Comparison of ENCODE assay signal across 8 cellular contexts in genomic region chr19:1104452-1105216, GRCh38. TPM values are rescaled to one million over a fixed set of nuclear protein-coding genes. Genes with fewer than 3 reads are reported as not detected.
A peak's percentile ranks its signal among the peaks of the same experiment; 100 is the strongest.
DNase-seq lines count a peak whose midpoint lies in the region; TF ChIP-seq lines count a peak whose summit lies in the region.

No MANE protein-coding gene starts in this region.

- POLR2A ChIA-PET in GM10248 (lab: Yijun Ruan, JAX): interaction anchor here (0.5 to 0.6 kb wide), 2 partner anchors 63 to 72 kb away, joined by 3 to 4 read pairs; no protein-coding TSS in a partner anchor

- H3K4me3 Mint-ChIP-seq in HFFc6: peak overlapping the region; percentile 79

- peaks cover 14% of the 10 kb centered on the region for H3K9me3 Mint-ChIP-seq in HFFc6

- peaks cover 19% of the 10 kb centered on the region for H3K27me3 Mint-ChIP-seq in HFFc6 (ENCODE audit: insufficient read depth)

- peaks cover 5% of the 10 kb centered on the region for H3K36me3 Mint-ChIP-seq in HFFc6 (ENCODE audit: low read depth)

- peak overlapping the region; percentile 58 for H3K27ac Mint-ChIP-seq in HFFc6

- H3K4me3 ChIP-seq in choroid plexus epithelial cell (ENCODE audit: low read depth, low read length): peak overlapping the region; percentile 80

- TF ChIP-seq CTCF in GM10248 (IDR thresholded peaks at IDR 0.05; ENCODE audit: control extremely low read depth, extremely low read depth, low read depth, missing control alignments) (no peak), HFFc6 (IDR thresholded peaks at IDR 0.05) (no peak; the same call in 1 of the 2 replicates), choroid plexus epithelial cell (conservative IDR thresholded peaks at IDR 0.05; ENCODE audit: low read depth, low read length) (no peak)

- DNase-seq in GM10248 (ENCODE audit: extremely low spot score): peak; percentile 85
- DNase-seq in HFFc6: peak; percentile 58
- DNase-seq in NCI-H128 (lab: John Stamatoyannopoulos, UW; ENCODE audit: unreplicated experiment): peak; percentile 35
- DNase-seq in activated CD4-positive, CD25-positive, alpha-beta regulatory T cell treated with anti-CD3 and anti-CD28 coated beads, Interleukin-2, amount 50 U/mL, for 72 hours: peak; percentile 73
- peak; percentile 75 for DNase-seq in choroid plexus epithelial cell (ENCODE audit: low read depth)
- DNase-seq in kidney glomerular epithelial cell (lab: John Stamatoyannopoulos, UW): peak; percentile 24
- DNase-seq in stimulated activated CD4-positive, alpha-beta T cell treated with anti-CD3 and anti-CD28 coated beads, Interleukin-12 subunit alpha, Interleukin-12 subunit beta, amount 100 ng/mL, for 48 hours (ENCODE audit: low read depth in 2 of 3, low spot score in 1 of 3): peak in 2 of 3 donors; percentile 63 to 68
- no peak for DNase-seq in cortex of kidney (lab: John Stamatoyannopoulos, UW)

- peaks cover 29% of the 10 kb centered on the region for H3K4me1 Mint-ChIP-seq in HFFc6 (ENCODE audit: low read depth)

- CTCF ChIA-PET in GM10248 (lab: Yijun Ruan, JAX): interaction anchor here (0.7 to 2.2 kb wide), 4 partner anchors 8 to 90 kb away, joined by 3 to 17 read pairs (median 3); no protein-coding TSS in a partner anchor

RNA-seq across cellular contexts. Expression of gene GPX4, which starts 0.8 kb away (rescaled TPM):
- total RNA-seq in HFFc6 (2021; fragmentation: NEBNext Ultra II Directional; extraction: Animal tissue kit (Norgen Biotek cat#: 25700)): 100 to 1,000 TPM; 193 to 237 (median 223) TPM

RNA-seq across cellular contexts. Expression of gene POLR2E, which starts 9.5 kb away (rescaled TPM):
- total RNA-seq in HFFc6 (2021; fragmentation: NEBNext Ultra II Directional; extraction: Animal tissue kit (Norgen Biotek cat#: 25700)): 100 to 1,000 TPM; 224 to 289 (median 250) TPM

RNA-seq across cellular contexts. Expression of gene ARHGAP45, which starts 37.7 kb away (rescaled TPM):
- total RNA-seq in HFFc6 (2021; fragmentation: NEBNext Ultra II Directional; extraction: Animal tissue kit (Norgen Biotek cat#: 25700)): under 1 TPM; 0.28 to 0.74 (median 0.60) TPM
